ENCODE assay signal across 1 cellular context in genomic region chr15:74906450-74907276, GRCh38.
TF ChIP-seq lines count a peak whose summit lies in the region.

Gene FAM219B (minus strand): TSS chr15:74906851. CDS start chr15:74906800, 51 bp downstream.

TF ChIP-seq in HepG2, 621 proteins besides CTCF, POLR2A, EP300 and RAD21 (continued from another document):
- TF ChIP-seq HNRNPK (IDR thresholded peaks at IDR 0.05; ENCODE audit: low read depth, low read length, poor library complexity, severe bottlenecking) (no peak), MXD4 (CRISPR knock-in tag; IDR thresholded peaks at IDR 0.05) (peak; percentile 74), ZNF569 (CRISPR knock-in tag; IDR thresholded peaks at IDR 0.05; ENCODE audit: borderline replicate concordance) (0 out of 2 replicates have a peak, but pooled peaks have one; percentile 70), SIN3A (IDR thresholded peaks at IDR 0.05; ENCODE audit: borderline replicate concordance, low read depth, low read length) (peak; percentile 64; the same call in 1 of the 2 replicates), RFXAP (CRISPR knock-in tag; IDR thresholded peaks at IDR 0.05; ENCODE audit: borderline replicate concordance) (0 out of 2 replicates have a peak, but pooled peaks have one; percentile 43), HINFP (CRISPR knock-in tag; IDR thresholded peaks at IDR 0.05; ENCODE audit: low read depth) (no peak), GATA4 (IDR thresholded peaks at IDR 0.05; ENCODE audit: borderline replicate concordance, low read depth) (peak; percentile 56; the same call in 1 of the 2 replicates), ZNF629 (CRISPR knock-in tag; conservative IDR thresholded peaks at IDR 0.05) (no peak), ZNF431 (CRISPR knock-in tag; IDR thresholded peaks at IDR 0.05; ENCODE audit: borderline replicate concordance, low read depth) (no peak), DMAP1 (CRISPR knock-in tag; IDR thresholded peaks at IDR 0.05) (peak; percentile 72; the same call in 1 of the 2 replicates), ZNF619 (CRISPR knock-in tag; IDR thresholded peaks at IDR 0.05) (no peak), THAP7 (CRISPR knock-in tag; IDR thresholded peaks at IDR 0.05) (no peak), ZNF292 (CRISPR knock-in tag; IDR thresholded peaks at IDR 0.05; ENCODE audit: borderline replicate concordance, low read depth) (no peak), NFYB (CRISPR knock-in tag; IDR thresholded peaks at IDR 0.05) (no peak), CREB1 (IDR thresholded peaks at IDR 0.05) (no peak), CREB1 (CRISPR knock-in tag; IDR thresholded peaks at IDR 0.05) (no peak), XRCC5 (optimal IDR thresholded peaks at IDR 0.05; ENCODE audit: low read length) (no peak), EHMT2 (IDR thresholded peaks at IDR 0.05; ENCODE audit: borderline replicate concordance, low read depth, low read length) (no peak), HOXA7 (CRISPR knock-in tag; IDR thresholded peaks at IDR 0.05) (no peak), ZNF782 (CRISPR knock-in tag; IDR thresholded peaks at IDR 0.05; ENCODE audit: borderline replicate concordance) (no peak), ZNF503 (CRISPR knock-in tag; IDR thresholded peaks at IDR 0.05) (no peak; the same call in 1 of the 2 replicates), ZNF451 (CRISPR knock-in tag; IDR thresholded peaks at IDR 0.05) (no peak), FOXK1 (CRISPR knock-in tag; IDR thresholded peaks at IDR 0.05; ENCODE audit: borderline replicate concordance, low read depth) (no peak), HMGXB3 (CRISPR knock-in tag; IDR thresholded peaks at IDR 0.05; ENCODE audit: borderline replicate concordance) (no peak), LRRFIP1 (CRISPR knock-in tag; conservative IDR thresholded peaks at IDR 0.05) (no peak), CBX5 (CRISPR knock-in tag; IDR thresholded peaks at IDR 0.05; ENCODE audit: borderline replicate concordance) (no peak; the same call in 1 of the 2 replicates), PCBP2 (optimal IDR thresholded peaks at IDR 0.05; ENCODE audit: low read depth, low read length, poor library complexity, severe bottlenecking) (no peak), PITX1 (CRISPR knock-in tag; IDR thresholded peaks at IDR 0.05) (no peak), ZNF724P (CRISPR knock-in tag; IDR thresholded peaks at IDR 0.05; ENCODE audit: borderline replicate concordance) (peak; percentile 77; the same call in 1 of the 2 replicates), MTF2 (CRISPR knock-in tag; IDR thresholded peaks at IDR 0.05; ENCODE audit: borderline replicate concordance) (no peak), U2AF1 (optimal IDR thresholded peaks at IDR 0.05; ENCODE audit: low read depth, low read length) (no peak), ZNF780A (CRISPR knock-in tag; IDR thresholded peaks at IDR 0.05) (no peak), ZNF839 (CRISPR knock-in tag; IDR thresholded peaks at IDR 0.05; ENCODE audit: borderline replicate concordance) (no peak), ZNF556 (CRISPR knock-in tag; IDR thresholded peaks at IDR 0.05; ENCODE audit: borderline replicate concordance) (0 out of 2 replicates have a peak, but pooled peaks have one; percentile 11), ZNF20 (CRISPR knock-in tag; IDR thresholded peaks at IDR 0.05) (0 out of 2 replicates have a peak, but pooled peaks have one; percentile 80), HHEX (CRISPR knock-in tag; IDR thresholded peaks at IDR 0.05) (no peak)
- TF ChIP-seq, protein P1, sequence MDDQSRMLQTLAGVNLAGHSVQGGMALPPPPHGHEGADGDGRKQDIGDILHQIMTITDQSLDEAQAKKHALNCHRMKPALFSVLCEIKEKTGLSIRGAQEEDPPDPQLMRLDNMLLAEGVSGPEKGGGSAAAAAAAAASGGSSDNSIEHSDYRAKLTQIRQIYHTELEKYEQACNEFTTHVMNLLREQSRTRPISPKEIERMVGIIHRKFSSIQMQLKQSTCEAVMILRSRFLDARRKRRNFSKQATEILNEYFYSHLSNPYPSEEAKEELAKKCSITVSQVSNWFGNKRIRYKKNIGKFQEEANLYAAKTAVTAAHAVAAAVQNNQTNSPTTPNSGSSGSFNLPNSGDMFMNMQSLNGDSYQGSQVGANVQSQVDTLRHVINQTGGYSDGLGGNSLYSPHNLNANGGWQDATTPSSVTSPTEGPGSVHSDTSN (CRISPR knock-in tag; IDR thresholded peaks at IDR 0.05; ENCODE audit: borderline replicate concordance) = no peak
- TF ChIP-seq, protein P2, sequence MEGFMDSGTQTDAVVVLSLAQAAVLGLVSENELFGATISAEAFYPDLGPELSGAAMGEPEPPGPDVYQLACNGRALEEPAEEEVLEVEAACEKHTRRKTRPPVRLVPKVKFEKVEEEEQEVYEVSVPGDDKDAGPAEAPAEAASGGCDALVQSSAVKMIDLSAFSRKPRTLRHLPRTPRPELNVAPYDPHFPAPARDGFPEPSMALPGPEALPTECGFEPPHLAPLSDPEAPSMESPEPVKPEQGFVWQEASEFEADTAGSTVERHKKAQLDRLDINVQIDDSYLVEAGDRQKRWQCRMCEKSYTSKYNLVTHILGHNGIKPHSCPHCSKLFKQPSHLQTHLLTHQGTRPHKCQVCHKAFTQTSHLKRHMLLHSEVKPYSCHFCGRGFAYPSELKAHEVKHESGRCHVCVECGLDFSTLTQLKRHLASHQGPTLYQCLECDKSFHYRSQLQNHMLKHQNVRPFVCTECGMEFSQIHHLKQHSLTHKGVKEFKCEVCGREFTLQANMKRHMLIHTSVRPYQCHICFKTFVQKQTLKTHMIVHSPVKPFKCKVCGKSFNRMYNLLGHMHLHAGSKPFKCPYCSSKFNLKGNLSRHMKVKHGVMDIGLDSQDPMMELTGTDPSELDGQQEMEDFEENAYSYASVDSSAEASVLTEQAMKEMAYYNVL (CRISPR knock-in tag; IDR thresholded peaks at IDR 0.05; ENCODE audit: borderline replicate concordance) = 0 out of 2 replicates have a peak, but pooled peaks have one; percentile 42
- TF ChIP-seq, protein P3, sequence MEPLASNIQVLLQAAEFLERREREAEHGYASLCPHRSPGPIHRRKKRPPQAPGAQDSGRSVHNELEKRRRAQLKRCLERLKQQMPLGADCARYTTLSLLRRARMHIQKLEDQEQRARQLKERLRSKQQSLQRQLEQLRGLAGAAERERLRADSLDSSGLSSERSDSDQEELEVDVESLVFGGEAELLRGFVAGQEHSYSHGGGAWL (CRISPR knock-in tag; IDR thresholded peaks at IDR 0.05) = peak; percentile 69; the same call in 1 of the 2 replicates
- TF ChIP-seq, protein P4, sequence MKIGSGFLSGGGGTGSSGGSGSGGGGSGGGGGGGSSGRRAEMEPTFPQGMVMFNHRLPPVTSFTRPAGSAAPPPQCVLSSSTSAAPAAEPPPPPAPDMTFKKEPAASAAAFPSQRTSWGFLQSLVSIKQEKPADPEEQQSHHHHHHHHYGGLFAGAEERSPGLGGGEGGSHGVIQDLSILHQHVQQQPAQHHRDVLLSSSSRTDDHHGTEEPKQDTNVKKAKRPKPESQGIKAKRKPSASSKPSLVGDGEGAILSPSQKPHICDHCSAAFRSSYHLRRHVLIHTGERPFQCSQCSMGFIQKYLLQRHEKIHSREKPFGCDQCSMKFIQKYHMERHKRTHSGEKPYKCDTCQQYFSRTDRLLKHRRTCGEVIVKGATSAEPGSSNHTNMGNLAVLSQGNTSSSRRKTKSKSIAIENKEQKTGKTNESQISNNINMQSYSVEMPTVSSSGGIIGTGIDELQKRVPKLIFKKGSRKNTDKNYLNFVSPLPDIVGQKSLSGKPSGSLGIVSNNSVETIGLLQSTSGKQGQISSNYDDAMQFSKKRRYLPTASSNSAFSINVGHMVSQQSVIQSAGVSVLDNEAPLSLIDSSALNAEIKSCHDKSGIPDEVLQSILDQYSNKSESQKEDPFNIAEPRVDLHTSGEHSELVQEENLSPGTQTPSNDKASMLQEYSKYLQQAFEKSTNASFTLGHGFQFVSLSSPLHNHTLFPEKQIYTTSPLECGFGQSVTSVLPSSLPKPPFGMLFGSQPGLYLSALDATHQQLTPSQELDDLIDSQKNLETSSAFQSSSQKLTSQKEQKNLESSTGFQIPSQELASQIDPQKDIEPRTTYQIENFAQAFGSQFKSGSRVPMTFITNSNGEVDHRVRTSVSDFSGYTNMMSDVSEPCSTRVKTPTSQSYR (CRISPR knock-in tag; IDR thresholded peaks at IDR 0.05; ENCODE audit: borderline replicate concordance) = 0 out of 2 replicates have a peak, but pooled peaks have one; percentile 6
